Comparison of ENCODE assay signal across 27 cellular contexts in the genomic region with DNA sequence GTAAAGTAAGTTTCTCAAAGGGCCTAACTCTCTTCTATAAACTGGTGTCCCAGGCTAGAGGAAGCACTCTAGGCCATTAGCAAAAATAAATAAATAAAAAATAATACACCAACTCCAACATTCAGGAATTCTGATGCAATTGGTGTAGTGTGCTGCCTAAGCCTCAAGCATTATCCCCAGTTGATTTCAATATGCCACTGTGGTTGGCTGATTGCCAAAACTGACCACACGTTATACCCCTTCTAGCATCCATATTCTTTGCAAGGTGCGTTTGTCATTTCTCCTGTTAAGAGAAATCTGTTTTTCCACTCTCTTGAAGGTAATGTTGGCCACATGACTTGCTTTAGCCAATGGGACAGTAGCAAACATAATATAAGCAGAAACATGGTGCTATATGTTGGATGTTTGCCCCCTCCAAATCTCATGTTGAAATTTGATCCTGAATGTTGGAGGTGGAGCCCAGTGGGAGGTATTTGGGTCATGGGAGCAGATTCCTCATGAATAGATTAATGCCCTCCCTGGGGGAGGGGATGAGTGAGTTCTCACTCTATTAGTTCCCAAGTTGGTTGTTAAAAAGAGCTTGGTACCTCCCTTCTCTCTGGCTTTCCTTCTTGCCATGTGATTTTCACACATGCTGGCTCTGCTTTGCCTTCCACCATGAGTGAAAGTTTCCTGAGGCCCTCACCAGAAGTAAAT.
DNase-seq lines count a peak whose midpoint lies in the region; ATAC-seq and TF ChIP-seq lines count a peak whose summit lies in the region.
"Had no signal": no experiment of that assay in that cellular context is flagged by ENCODE, and none has a peak within 500 bp of the region (broad histone marks: within the 10 kb centered on the region; RNA-seq: fewer than 3 reads in every experiment).

No MANE protein-coding gene starts in this region.

- H3K9me3 Mint-ChIP-seq in WTC11 (peaks cover 1% of the 10 kb centered on the region), neural progenitor cell (no peaks in the 10 kb centered on the region)
- H3K9me3 Mint-ChIP-seq: natural killer cell had no signal

- no peaks in the 10 kb centered on the region for H3K36me3 ChIP-seq in neural progenitor cell
- H3K36me3 ChIP-seq: cardiac muscle cell had no signal

- no peak overlapping the region for H3K4me3 Mint-ChIP-seq in WTC11
- no peak overlapping the region for H3K4me3 Mint-ChIP-seq in neural progenitor cell
- H3K4me3 Mint-ChIP-seq: CD4-positive, alpha-beta memory T cell; effector memory CD8-positive, alpha-beta T cell; natural killer cell had no signal

- TF ChIP-seq CTCF in WTC11 (IDR thresholded peaks at IDR 0.05): no peak
- TF ChIP-seq CTCF in neural progenitor cell (IDR thresholded peaks at IDR 0.05): no peak

- peak; percentile 6 for DNase-seq in ELF-1 (ENCODE audit: low read depth, low spot score)
- peak; percentile 69 for DNase-seq in NCI-H146 (lab: John Stamatoyannopoulos, UW)
- no peak for DNase-seq in WTC11 (ENCODE audit: low spot score)
- peak; percentile 35 for DNase-seq in neural progenitor cell (ENCODE audit: low spot score)
- no peak for DNase-seq in C1 segment of cervical spinal cord (lab: John Stamatoyannopoulos, UW)
- DNase-seq in COLO829 (ENCODE audit: low spot score): no peak
- DNase-seq in NCI-H1930 (lab: John Stamatoyannopoulos, UW): no peak
- DNase-seq: activated CD4-positive, alpha-beta T cell treated with anti-CD3 and anti-CD28 coated beads for 48 hours; anterior cingulate cortex; CD4-positive, alpha-beta memory T cell; effector memory CD8-positive, alpha-beta T cell; foreskin keratinocyte; GF-D8; hippocampal formation; Kasumi-1; midbrain; natural killer cell; NCI-H187 treated with DMSO at 0.1 percent for 48 hours; stimulated activated CD4-positive, alpha-beta T cell treated with anti-CD3 and anti-CD28 coated beads, Interleukin-4, amount 100 ng/mL, for 4 hours; stimulated activated naive CD8-positive, alpha-beta T cell treated with anti-CD3 and anti-CD28 coated beads, Interleukin-15, Interleukin-2, amounts not matched to agents 100 U/mL and 50 U/mL, for 24 hours; T-helper 2 cell had no signal

- H3K36me3 Mint-ChIP-seq in WTC11: no peaks in the 10 kb centered on the region
- H3K36me3 Mint-ChIP-seq in neural progenitor cell: no peaks in the 10 kb centered on the region
- H3K36me3 Mint-ChIP-seq: CD4-positive, alpha-beta memory T cell; natural killer cell had no signal

- H3F3A ChIP-seq in neural progenitor cell (ENCODE audit: low read depth): peaks cover 9% of the 10 kb centered on the region

- H3K27me3 Mint-ChIP-seq in WTC11 (ENCODE audit: low read depth) (no peaks in the 10 kb centered on the region), neural progenitor cell (ENCODE audit: insufficient read depth, low read depth) (no peaks in the 10 kb centered on the region)
- H3K27me3 Mint-ChIP-seq: effector memory CD8-positive, alpha-beta T cell had no signal

- no peak overlapping the region for H3K27ac ChIP-seq in neural progenitor cell
- H3K27ac ChIP-seq: cardiac muscle cell, coronary artery, foreskin keratinocyte, RWPE1 had no signal

- H4K20me1 ChIP-seq in neural progenitor cell (ENCODE audit: low read depth): no peaks in the 10 kb centered on the region

- CTCF ChIA-PET in WTC11 (lab: Charles Lee): interaction anchor here (1.1 to 2.2 kb wide), 1 partner anchor 143 kb away, joined by 8 to 9 read pairs; no protein-coding TSS in a partner anchor

- H3K27ac Mint-ChIP-seq in WTC11: peak overlapping the region; percentile 86
- peak overlapping the region; percentile 94 for H3K27ac Mint-ChIP-seq in neural progenitor cell
- H3K27ac Mint-ChIP-seq: activated naive CD4-positive, alpha-beta T cell treated with anti-CD3 and anti-CD28 coated beads, Interleukin-2, amount 50 U/mL, for 72 hours; CD4-positive, alpha-beta memory T cell; effector memory CD8-positive, alpha-beta T cell; natural killer cell had no signal

- POLR2A ChIA-PET in WTC11 (lab: Charles Lee): no interaction called here

- peak overlapping the region; percentile 38 for H2AFZ ChIP-seq in neural progenitor cell (replicated peaks)

- H3K9me3 ChIP-seq in neural progenitor cell (ENCODE audit: low read depth): no peaks in the 10 kb centered on the region

- no peaks in the 10 kb centered on the region for H3K27me3 ChIP-seq in neural progenitor cell
- H3K27me3 ChIP-seq: cardiac muscle cell, foreskin keratinocyte had no signal

- no peaks in the 10 kb centered on the region for H3K79me2 ChIP-seq in neural progenitor cell (ENCODE audit: low read depth)

- peaks cover 18% of the 10 kb centered on the region for H3K4me1 ChIP-seq in neural progenitor cell
- H3K4me1 ChIP-seq: foreskin keratinocyte had no signal

- peak; percentile 47 for ATAC-seq in WTC11
- ATAC-seq: activated naive CD4-positive, alpha-beta T cell treated with anti-CD3 and anti-CD28 coated beads, Interleukin-2, amount 50 U/mL, for 72 hours; effector memory CD8-positive, alpha-beta T cell; esophagus mucosa; foreskin keratinocyte; natural killer cell; sciatic nerve; stimulated activated naive CD8-positive, alpha-beta T cell treated with anti-CD3 and anti-CD28 coated beads, Interleukin-15, Interleukin-2, amounts not matched to agents 100 U/mL and 50 U/mL, for 24 hours had no signal

- H3K9ac ChIP-seq in neural progenitor cell: no peak overlapping the region

- H3K4me2 ChIP-seq in neural progenitor cell: peak overlapping the region; percentile 45

- H3K4me1 Mint-ChIP-seq in WTC11 (peaks cover 27% of the 10 kb centered on the region), neural progenitor cell (peaks cover 18% of the 10 kb centered on the region)
- H3K4me1 Mint-ChIP-seq: CD4-positive, alpha-beta memory T cell had no signal

- no peak overlapping the region for H3K4me3 ChIP-seq in neural progenitor cell
- H3K4me3 ChIP-seq: cardiac muscle cell, coronary artery had no signal

TF ChIP-seq in WTC11, 78 proteins besides CTCF, POLR2A, EP300 and RAD21:
- TF ChIP-seq, protein P1, sequence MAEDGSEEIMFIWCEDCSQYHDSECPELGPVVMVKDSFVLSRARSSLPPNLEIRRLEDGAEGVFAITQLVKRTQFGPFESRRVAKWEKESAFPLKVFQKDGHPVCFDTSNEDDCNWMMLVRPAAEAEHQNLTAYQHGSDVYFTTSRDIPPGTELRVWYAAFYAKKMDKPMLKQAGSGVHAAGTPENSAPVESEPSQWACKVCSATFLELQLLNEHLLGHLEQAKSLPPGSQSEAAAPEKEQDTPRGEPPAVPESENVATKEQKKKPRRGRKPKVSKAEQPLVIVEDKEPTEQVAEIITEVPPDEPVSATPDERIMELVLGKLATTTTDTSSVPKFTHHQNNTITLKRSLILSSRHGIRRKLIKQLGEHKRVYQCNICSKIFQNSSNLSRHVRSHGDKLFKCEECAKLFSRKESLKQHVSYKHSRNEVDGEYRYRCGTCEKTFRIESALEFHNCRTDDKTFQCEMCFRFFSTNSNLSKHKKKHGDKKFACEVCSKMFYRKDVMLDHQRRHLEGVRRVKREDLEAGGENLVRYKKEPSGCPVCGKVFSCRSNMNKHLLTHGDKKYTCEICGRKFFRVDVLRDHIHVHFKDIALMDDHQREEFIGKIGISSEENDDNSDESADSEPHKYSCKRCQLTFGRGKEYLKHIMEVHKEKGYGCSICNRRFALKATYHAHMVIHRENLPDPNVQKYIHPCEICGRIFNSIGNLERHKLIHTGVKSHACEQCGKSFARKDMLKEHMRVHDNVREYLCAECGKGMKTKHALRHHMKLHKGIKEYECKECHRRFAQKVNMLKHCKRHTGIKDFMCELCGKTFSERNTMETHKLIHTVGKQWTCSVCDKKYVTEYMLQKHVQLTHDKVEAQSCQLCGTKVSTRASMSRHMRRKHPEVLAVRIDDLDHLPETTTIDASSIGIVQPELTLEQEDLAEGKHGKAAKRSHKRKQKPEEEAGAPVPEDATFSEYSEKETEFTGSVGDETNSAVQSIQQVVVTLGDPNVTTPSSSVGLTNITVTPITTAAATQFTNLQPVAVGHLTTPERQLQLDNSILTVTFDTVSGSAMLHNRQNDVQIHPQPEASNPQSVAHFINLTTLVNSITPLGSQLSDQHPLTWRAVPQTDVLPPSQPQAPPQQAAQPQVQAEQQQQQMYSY (CRISPR knock-in tag; IDR thresholded peaks at IDR 0.05): no peak
- TF ChIP-seq, protein P2, sequence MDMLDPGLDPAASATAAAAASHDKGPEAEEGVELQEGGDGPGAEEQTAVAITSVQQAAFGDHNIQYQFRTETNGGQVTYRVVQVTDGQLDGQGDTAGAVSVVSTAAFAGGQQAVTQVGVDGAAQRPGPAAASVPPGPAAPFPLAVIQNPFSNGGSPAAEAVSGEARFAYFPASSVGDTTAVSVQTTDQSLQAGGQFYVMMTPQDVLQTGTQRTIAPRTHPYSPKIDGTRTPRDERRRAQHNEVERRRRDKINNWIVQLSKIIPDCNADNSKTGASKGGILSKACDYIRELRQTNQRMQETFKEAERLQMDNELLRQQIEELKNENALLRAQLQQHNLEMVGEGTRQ (CRISPR knock-in tag; IDR thresholded peaks at IDR 0.05): peak; percentile 81
- TF ChIP-seq, protein P3, sequence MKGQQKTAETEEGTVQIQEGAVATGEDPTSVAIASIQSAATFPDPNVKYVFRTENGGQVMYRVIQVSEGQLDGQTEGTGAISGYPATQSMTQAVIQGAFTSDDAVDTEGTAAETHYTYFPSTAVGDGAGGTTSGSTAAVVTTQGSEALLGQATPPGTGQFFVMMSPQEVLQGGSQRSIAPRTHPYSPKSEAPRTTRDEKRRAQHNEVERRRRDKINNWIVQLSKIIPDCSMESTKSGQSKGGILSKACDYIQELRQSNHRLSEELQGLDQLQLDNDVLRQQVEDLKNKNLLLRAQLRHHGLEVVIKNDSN (CRISPR knock-in tag; IDR thresholded peaks at IDR 0.05): peak; percentile 72

Comparison
In these comparisons a context has a peak if more than half of its experiments do, and no peak if none do; other contexts are left out.
1. DNase-seq: peak in ELF-1 (single experiment), NCI-H146 (single experiment) and neural progenitor cell (single experiment); none in WTC11 (single experiment), C1 segment of cervical spinal cord (0 of 14), COLO829 (single experiment) and NCI-H1930 (0 of 2).